In the genomic region with DNA sequence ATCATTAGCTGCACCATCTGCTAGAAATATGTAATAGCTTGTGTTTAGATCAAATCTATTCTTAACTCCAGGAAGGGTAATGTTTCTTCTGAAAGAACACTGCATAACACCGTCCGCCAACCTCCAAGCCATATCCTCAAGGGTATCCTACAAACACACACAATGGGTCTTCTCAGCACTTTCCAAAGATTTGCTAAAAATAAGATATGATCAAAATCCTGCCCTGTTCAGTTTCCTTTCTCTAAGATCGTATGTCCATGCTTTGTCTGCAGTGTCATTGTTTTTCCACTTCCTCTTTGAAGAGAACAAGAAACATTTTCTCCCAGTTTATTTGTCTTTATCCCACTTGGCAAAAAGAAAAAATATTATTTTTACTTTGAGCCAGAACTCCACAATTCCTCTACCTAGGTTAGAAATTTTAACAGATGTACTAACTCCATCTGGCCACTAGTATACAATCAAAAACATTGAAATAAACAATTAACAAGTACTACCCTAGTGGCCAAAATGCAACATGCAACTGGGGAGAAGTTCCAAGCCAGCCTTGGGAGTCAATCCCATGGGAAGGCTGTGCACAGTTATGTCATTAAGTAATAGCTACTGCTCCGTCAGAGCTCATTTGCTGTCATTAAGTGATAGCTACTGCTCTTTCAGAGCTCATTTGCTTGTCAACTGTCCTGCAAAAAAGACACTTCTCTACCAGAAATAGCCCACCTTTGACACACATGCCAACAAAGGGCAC, we compare ENCODE assay signal across 8 cellular contexts. TPM values are rescaled to one million over a fixed set of nuclear protein-coding genes. Genes with fewer than 3 reads are reported as not detected.
DNase-seq lines count a peak whose midpoint lies in the region; ATAC-seq and TF ChIP-seq lines count a peak whose summit lies in the region.

No MANE protein-coding gene starts in this region.

- peaks cover 35% of the 10 kb centered on the region for H3K4me1 Mint-ChIP-seq in chondrocyte (ENCODE audit: low read depth)
- H3K4me1 Mint-ChIP-seq in osteocyte (ENCODE audit: unreplicated experiment): peaks cover 37% of the 10 kb centered on the region

- ATAC-seq in HG02623 (IDR thresholded peaks at IDR 0.05; ENCODE audit: unreplicated experiment): no peak
- ATAC-seq in GM19324 (IDR thresholded peaks at IDR 0.05; ENCODE audit: low FRiP score, unreplicated experiment): no peak
- ATAC-seq in HG02970 (IDR thresholded peaks at IDR 0.05; ENCODE audit: low FRiP score, unreplicated experiment): no peak

- H3K4me3 Mint-ChIP-seq in chondrocyte (ENCODE audit: unreplicated experiment): no peak overlapping the region
- peak overlapping the region; percentile 49 for H3K4me3 Mint-ChIP-seq in osteocyte (ENCODE audit: unreplicated experiment)

- DNase-seq in NCI-H748 (lab: John Stamatoyannopoulos, UW; ENCODE audit: unreplicated experiment) (peak; percentile 5), NCI-H748 treated with DMSO at 0.1 percent for 48 hours (lab: John Stamatoyannopoulos, UW) (no peak), M059J (ENCODE audit: low read depth) (peak; percentile 36), chondrocyte (ENCODE audit: low spot score) (no peak), osteocyte (ENCODE audit: extremely low spot score, unreplicated experiment) (no peak)

- H3K27me3 Mint-ChIP-seq in chondrocyte (ENCODE audit: low read depth): no peaks in the 10 kb centered on the region
- H3K27me3 Mint-ChIP-seq in osteocyte (ENCODE audit: unreplicated experiment): no peaks in the 10 kb centered on the region

- H3K9me3 Mint-ChIP-seq in chondrocyte (ENCODE audit: low read depth): no peaks in the 10 kb centered on the region
- no peaks in the 10 kb centered on the region for H3K9me3 Mint-ChIP-seq in osteocyte (ENCODE audit: unreplicated experiment)

- peaks cover 2% of the 10 kb centered on the region for H3K36me3 Mint-ChIP-seq in chondrocyte (ENCODE audit: low read depth)
- peaks cover 1% of the 10 kb centered on the region for H3K36me3 Mint-ChIP-seq in osteocyte (ENCODE audit: unreplicated experiment)

- peak overlapping the region; percentile 64 for H3K27ac Mint-ChIP-seq in chondrocyte (ENCODE audit: unreplicated experiment)
- H3K27ac Mint-ChIP-seq in osteocyte (ENCODE audit: unreplicated experiment): peak overlapping the region; percentile 89

- peak; percentile 79 for TF ChIP-seq CTCF in chondrocyte (IDR thresholded peaks at IDR 0.05)
- TF ChIP-seq CTCF in osteocyte (IDR thresholded peaks at IDR 0.05): peak; percentile 61

RNA-seq across cellular contexts. Expression of gene FRRS1, which starts 37.8 kb away (rescaled TPM):
- total RNA-seq in M059J (2014; rRNA removed; shearing (Covaris generic)): 12.8 and 14.7 TPM in 2 replicates
- 2.0 to 5.2 TPM (median 2.2 TPM) in 3 replicates for total RNA-seq in chondrocyte
- total RNA-seq in osteocyte: 4.3 TPM in 2 replicates

Comparison
In these comparisons a context has a peak if more than half of its experiments do, and no peak if none do; other contexts are left out.
1. DNase-seq: peak in NCI-H748 (single experiment) and M059J (single experiment); none in NCI-H748 treated with DMSO at 0.1 percent for 48 hours (single experiment), chondrocyte (single experiment) and osteocyte (single experiment).